Comparison of ENCODE assay signal across 22 cellular contexts in genomic region chr22:37182949-37183245, GRCh38. TPM values are rescaled to one million over a fixed set of nuclear protein-coding genes. Genes with fewer than 3 reads are reported as not detected.
"Had no signal": no experiment of that assay in that cellular context is flagged by ENCODE, and none has a peak within 500 bp of the region (broad histone marks: within the 10 kb centered on the region; RNA-seq: fewer than 3 reads in every experiment).

No MANE protein-coding gene starts in this region.

- H3K27ac Mint-ChIP-seq: activated naive CD4-positive, alpha-beta T cell treated with anti-CD3 and anti-CD28 coated beads, Interleukin-2, amount 50 U/mL, for 24 hours; memory B cell; stimulated activated memory B cell treated with anti-CD40 and anti-IgM and Interleukin-4, amounts not matched to agents 10 μg/mL and 1 μg/mL and 100 μg/mL, for 72 hours had no signal

- H3K4me3 Mint-ChIP-seq: activated naive CD4-positive, alpha-beta T cell treated with anti-CD3 and anti-CD28 coated beads, Interleukin-2, amount 50 U/mL, for 24 hours; activated T-cell treated with anti-CD3 and anti-CD28 coated beads, Interleukin-2, amount 50 U/mL, for 4 hours; memory B cell; stimulated activated memory B cell treated with anti-CD40 and anti-IgM and Interleukin-4, amounts not matched to agents 10 μg/mL and 1 μg/mL and 100 μg/mL, for 72 hours; T-helper 2 cell treated with Interferon-gamma antibody and Interleukin-4, amounts not matched to agents 5 μg/mL and 100 μg/mL, for 36 hours; WTC11 had no signal

- ATAC-seq: activated T-cell treated with anti-CD3 and anti-CD28 coated beads, Interleukin-2, amount 50 U/mL, for 4 hours; left lung; stimulated activated memory B cell treated with anti-CD40 and anti-IgM and Interleukin-4, amounts not matched to agents 10 μg/mL and 1 μg/mL and 100 μg/mL, for 72 hours; upper lobe of right lung; WTC11 had no signal

- H3K9me3 Mint-ChIP-seq: activated naive CD4-positive, alpha-beta T cell treated with anti-CD3 and anti-CD28 coated beads, Interleukin-2, amount 50 U/mL, for 24 hours; activated T-cell treated with anti-CD3 and anti-CD28 coated beads, Interleukin-2, amount 50 U/mL, for 4 hours; memory B cell; stimulated activated memory B cell treated with anti-CD40 and anti-IgM and Interleukin-4, amounts not matched to agents 10 μg/mL and 1 μg/mL and 100 μg/mL, for 72 hours; T-helper 2 cell treated with Interferon-gamma antibody and Interleukin-4, amounts not matched to agents 5 μg/mL and 100 μg/mL, for 36 hours; WTC11 had no signal

- DNase-seq: activated CD4-positive, alpha-beta T cell treated with anti-CD3 and anti-CD28 coated beads for 48 hours; activated CD8-positive, alpha-beta memory T cell treated with anti-CD3 and anti-CD28 coated beads, Interleukin-2, amount 50 U/mL, for 4 hours; activated T-cell treated with anti-CD3 and anti-CD28 coated beads, Interleukin-2, amount 50 U/mL, for 4 hours; dermis blood vessel endothelial cell; effector memory CD4-positive, alpha-beta T cell; foreskin fibroblast; hypothalamus; occipital lobe; small intestine; stimulated activated CD4-positive, alpha-beta T cell treated with anti-CD3 and anti-CD28 coated beads, Interleukin-4, amount 100 ng/mL, for 24 hours; SW 1271 had no signal

- H3K36me3 ChIP-seq: left lung, right atrium auricular region, thoracic aorta, upper lobe of right lung had no signal

- H3K27me3 ChIP-seq: left lung, right atrium auricular region, upper lobe of right lung had no signal

- H3K27ac ChIP-seq: epithelial cell of prostate, right atrium auricular region, thoracic aorta had no signal

- H3K9me3 ChIP-seq: left lung, right atrium auricular region, thoracic aorta, upper lobe of right lung had no signal

- H3K4me3 ChIP-seq: left lung, right atrium auricular region, thoracic aorta, upper lobe of right lung had no signal

- H3K27me3 Mint-ChIP-seq: activated naive CD4-positive, alpha-beta T cell treated with anti-CD3 and anti-CD28 coated beads, Interleukin-2, amount 50 U/mL, for 24 hours had no signal

- H3K36me3 Mint-ChIP-seq: stimulated activated memory B cell treated with anti-CD40 and anti-IgM and Interleukin-4, amounts not matched to agents 10 μg/mL and 1 μg/mL and 100 μg/mL, for 72 hours; WTC11 had no signal

RNA-seq across cellular contexts. Expression of gene SSTR3, which starts 29.4 kb away (rescaled TPM):
- total RNA-seq: dermis blood vessel endothelial cell, occipital lobe, right atrium auricular region, SK-MEL-5, thoracic aorta, upper lobe of right lung had no signal

RNA-seq across cellular contexts. Expression of gene IL2RB, which starts 33.2 kb away (rescaled TPM):
- total RNA-seq: dermis blood vessel endothelial cell, occipital lobe, SK-MEL-5 had no signal
